Comparison of ENCODE assay signal across 4 cellular contexts in genomic region chr12:130584475-130584874, GRCh38.
TF ChIP-seq lines count a peak whose summit lies in the region.
"Not testable (repeated sequence)": the region's sequence is repeated elsewhere in the genome, so short reads cannot be mapped to it uniquely, and the experiment has no call there.

No MANE protein-coding gene starts in this region.

TF ChIP-seq in GM23338, 12 proteins besides CTCF, POLR2A, EP300 and RAD21:
- TF ChIP-seq CREB1 (CRISPR knock-in tag; IDR thresholded peaks at IDR 0.05; ENCODE audit: low read depth): peak; percentile 54

TF ChIP-seq in IMR-90, 13 proteins besides CTCF, POLR2A, EP300 and RAD21:
- peak; percentile 73 for TF ChIP-seq CEBPB (IDR thresholded peaks at IDR 0.05; ENCODE audit: low read depth, low read length)

TF ChIP-seq in GM12878, 131 proteins besides CTCF, POLR2A, EP300 and RAD21:
- TF ChIP-seq ATF7 (IDR thresholded peaks at IDR 0.05; ENCODE audit: low read depth) (peak; percentile 98), ATF2 (IDR thresholded peaks at IDR 0.05; ENCODE audit: low read length) (peak; percentile 42; the same call in 1 of the 2 replicates), CREB1 (IDR thresholded peaks at IDR 0.05; ENCODE audit: low read depth) (peak; percentile 67; the same call in 1 of the 2 replicates)
- TF ChIP-seq, protein P1, sequence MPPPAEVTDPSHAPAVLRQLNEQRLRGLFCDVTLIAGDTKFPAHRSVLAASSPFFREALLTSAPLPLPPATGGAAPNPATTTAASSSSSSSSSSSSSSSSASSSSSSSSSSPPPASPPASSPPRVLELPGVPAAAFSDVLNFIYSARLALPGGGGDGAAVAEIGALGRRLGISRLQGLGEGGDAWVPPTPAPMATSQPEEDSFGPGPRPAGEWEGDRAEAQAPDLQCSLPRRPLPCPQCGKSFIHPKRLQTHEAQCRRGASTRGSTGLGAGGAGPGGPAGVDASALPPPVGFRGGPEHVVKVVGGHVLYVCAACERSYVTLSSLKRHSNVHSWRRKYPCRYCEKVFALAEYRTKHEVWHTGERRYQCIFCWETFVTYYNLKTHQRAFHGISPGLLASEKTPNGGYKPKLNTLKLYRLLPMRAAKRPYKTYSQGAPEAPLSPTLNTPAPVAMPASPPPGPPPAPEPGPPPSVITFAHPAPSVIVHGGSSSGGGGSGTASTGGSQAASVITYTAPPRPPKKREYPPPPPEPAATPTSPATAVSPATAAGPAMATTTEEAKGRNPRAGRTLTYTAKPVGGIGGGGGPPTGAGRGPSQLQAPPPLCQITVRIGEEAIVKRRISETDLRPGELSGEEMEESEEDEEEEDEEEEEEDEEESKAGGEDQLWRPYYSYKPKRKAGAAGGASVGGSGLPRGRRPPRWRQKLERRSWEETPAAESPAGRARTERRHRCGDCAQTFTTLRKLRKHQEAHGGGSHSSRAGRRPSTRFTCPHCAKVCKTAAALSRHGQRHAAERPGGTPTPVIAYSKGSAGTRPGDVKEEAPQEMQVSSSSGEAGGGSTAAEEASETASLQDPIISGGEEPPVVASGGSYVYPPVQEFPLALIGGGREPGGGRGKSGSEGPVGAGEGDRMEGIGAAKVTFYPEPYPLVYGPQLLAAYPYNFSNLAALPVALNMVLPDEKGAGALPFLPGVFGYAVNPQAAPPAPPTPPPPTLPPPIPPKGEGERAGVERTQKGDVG (CRISPR knock-in tag; IDR thresholded peaks at IDR 0.05): 0 out of 2 replicates have a peak, but pooled peaks have one; percentile 33

TF ChIP-seq in HepG2, 621 proteins besides CTCF, POLR2A, EP300 and RAD21:
- peak; percentile 39; the same call in 1 of the 2 replicates for TF ChIP-seq LCORL (IDR thresholded peaks at IDR 0.05)
- TF ChIP-seq LCORL, ATF7, CREB1 (CRISPR knock-in tag; IDR thresholded peaks at IDR 0.05): not testable (repeated sequence)
- TF ChIP-seq ZNF282 (IDR thresholded peaks at IDR 0.05; ENCODE audit: partially characterized antibody): peak; percentile 67
- peak; percentile 100 for TF ChIP-seq ATF7 (IDR thresholded peaks at IDR 0.05)
- TF ChIP-seq CEBPB (IDR thresholded peaks at IDR 0.05; ENCODE audit: borderline replicate concordance, low read depth, low read length): peak; percentile 82
- TF ChIP-seq ATM (IDR thresholded peaks at IDR 0.05; ENCODE audit: borderline replicate concordance): peak; percentile 73; the same call in 1 of the 2 replicates
- TF ChIP-seq CREB1 (IDR thresholded peaks at IDR 0.05): peak; percentile 96
